Comparison of ENCODE assay signal across 8 cellular contexts in the genomic region with DNA sequence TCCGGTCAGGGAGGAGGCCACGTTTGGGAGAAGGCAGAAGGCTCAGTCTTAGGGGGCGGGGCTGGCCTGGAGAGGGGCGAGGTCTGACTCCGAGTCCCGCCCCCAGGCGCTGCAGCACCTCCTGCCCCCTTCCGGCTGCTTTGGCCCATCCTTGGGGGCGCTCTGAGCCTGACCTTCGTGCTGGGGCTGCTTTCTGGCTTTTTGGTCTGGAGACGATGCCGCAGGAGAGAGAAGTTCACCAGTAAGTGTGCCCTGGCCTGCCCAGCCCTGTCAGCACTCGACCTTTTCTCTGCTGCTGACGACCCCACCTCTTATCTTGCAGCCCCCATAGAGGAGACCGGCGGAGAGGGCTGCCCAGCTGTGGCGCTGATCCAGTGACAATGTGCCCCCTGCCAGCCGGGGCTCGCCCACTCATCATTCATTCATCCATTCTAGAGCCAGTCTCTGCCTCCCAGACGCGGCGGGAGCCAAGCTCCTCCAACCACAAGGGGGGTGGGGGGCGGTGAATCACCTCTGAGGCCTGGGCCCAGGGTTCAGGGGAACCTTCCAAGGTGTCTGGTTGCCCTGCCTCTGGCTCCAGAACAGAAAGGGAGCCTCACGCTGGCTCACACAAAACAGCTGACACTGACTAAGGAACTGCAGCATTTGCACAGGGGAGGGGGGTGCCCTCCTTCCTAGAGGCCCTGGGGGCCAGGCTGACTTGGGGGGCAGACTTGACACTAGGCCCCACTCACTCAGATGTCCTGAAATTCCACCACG. TPM values are rescaled to one million over a fixed set of nuclear protein-coding genes. Genes with fewer than 3 reads are reported as not detected.
DNase-seq lines count a peak whose midpoint lies in the region; ATAC-seq, FAIRE-seq and TF ChIP-seq lines count a peak whose summit lies in the region.

No MANE protein-coding gene starts in this region.

- H3K4me1 ChIP-seq in astrocyte (ENCODE audit: insufficient read depth, low read length) = peaks cover 29% of the 10 kb centered on the region
- H3K4me1 ChIP-seq in hepatocyte (ENCODE audit: insufficient read depth) = peaks cover 29% of the 10 kb centered on the region

- peak overlapping the region; percentile 100 for H3K27ac Mint-ChIP-seq in astrocyte (ENCODE audit: unreplicated experiment)

- no peaks in the 10 kb centered on the region for H3K36me3 ChIP-seq in astrocyte (ENCODE audit: insufficient read depth, low read length)
- no peaks in the 10 kb centered on the region for H3K36me3 ChIP-seq in hepatocyte (replicated peaks; ENCODE audit: insufficient read depth, low read depth)

- no peaks in the 10 kb centered on the region for H3K9me3 Mint-ChIP-seq in astrocyte (ENCODE audit: unreplicated experiment)

- peaks cover 10% of the 10 kb centered on the region for H3K4me1 Mint-ChIP-seq in astrocyte (ENCODE audit: low read depth, unreplicated experiment)

- peaks cover 6% of the 10 kb centered on the region for H3K36me3 Mint-ChIP-seq in astrocyte (ENCODE audit: low read depth, unreplicated experiment)

- H3K4me3 Mint-ChIP-seq in astrocyte (ENCODE audit: unreplicated experiment) = peak overlapping the region; percentile 93

- no peaks in the 10 kb centered on the region for H3K9me2 ChIP-seq in hepatocyte (replicated peaks; ENCODE audit: insufficient read depth)

- WGBS in hepatocyte (ENCODE audit: low lambda C conversion rate, missing lambda C conversion rate) = 15% methylated on average over 18 of the region's 25 CpGs

- ATAC-seq in GM18519 (IDR thresholded peaks at IDR 0.05; ENCODE audit: low FRiP score, unreplicated experiment) (no peak), HG03139 (IDR thresholded peaks at IDR 0.05; ENCODE audit: unreplicated experiment) (no peak)

- H2AFZ ChIP-seq in astrocyte (ENCODE audit: low read depth, low read length) (no peak overlapping the region), hepatocyte (no peak overlapping the region)

- H3K27me3 ChIP-seq in astrocyte (ENCODE audit: insufficient read depth, low read length) = no peaks in the 10 kb centered on the region
- H3K27me3 ChIP-seq in hepatocyte = no peaks in the 10 kb centered on the region

- peak overlapping the region; percentile 99 for H3K9ac ChIP-seq in astrocyte (ENCODE audit: low read length)

- H4K20me1 ChIP-seq in astrocyte (ENCODE audit: insufficient read depth, low read length) = peaks cover 19% of the 10 kb centered on the region
- peaks cover 5% of the 10 kb centered on the region for H4K20me1 ChIP-seq in hepatocyte (ENCODE audit: insufficient read depth, poor library complexity, severe bottlenecking)

- H3K27ac ChIP-seq in astrocyte (ENCODE audit: low read depth, low read length) = peak overlapping the region; percentile 100
- peak overlapping the region; percentile 98 for H3K27ac ChIP-seq in hepatocyte

- H3K79me2 ChIP-seq in astrocyte (ENCODE audit: insufficient read depth, low read length) (peaks cover 5% of the 10 kb centered on the region), hepatocyte (peaks cover 38% of the 10 kb centered on the region)

- H3K4me2 ChIP-seq in astrocyte (ENCODE audit: low read length) = peak overlapping the region; percentile 88
- peak overlapping the region; percentile 99 for H3K4me2 ChIP-seq in hepatocyte

- no peak for FAIRE-seq in astrocyte (lab: Jason Lieb, UNC)

- no peaks in the 10 kb centered on the region for H3K9me3 ChIP-seq in astrocyte (ENCODE audit: insufficient read depth, low read depth, low read length)
- H3K9me3 ChIP-seq in hepatocyte (ENCODE audit: low read depth) = no peaks in the 10 kb centered on the region

- DNase-seq in ELF-1 (ENCODE audit: low read depth, low spot score) = peak; percentile 96
- DNase-seq in Kasumi-1 (lab: John Stamatoyannopoulos, UW) = peak; percentile 38 to 43
- peak; percentile 91 for DNase-seq in T1000 (lab: John Stamatoyannopoulos, UW)
- DNase-seq in astrocyte (ENCODE audit: low read depth) = peak; percentile 91
- peak; percentile 93 for DNase-seq in hepatocyte (ENCODE audit: low spot score)
- DNase-seq in skeletal muscle cell (ENCODE audit: low read depth) = peak; percentile 88

- H3K27me3 Mint-ChIP-seq in astrocyte (ENCODE audit: low read depth, unreplicated experiment) = no peaks in the 10 kb centered on the region

- H3K4me3 ChIP-seq in astrocyte (ENCODE audit: insufficient read depth, low read depth, low read length) = peak overlapping the region; percentile 94
- H3K4me3 ChIP-seq in hepatocyte = peak overlapping the region; percentile 96
- peak overlapping the region; percentile 69 for H3K4me3 ChIP-seq in skeletal muscle cell (ENCODE audit: low read depth, low read length)

- peak; percentile 7 for TF ChIP-seq CTCF in astrocyte (IDR thresholded peaks at IDR 0.05; ENCODE audit: insufficient read depth, low read depth, low read length)
- TF ChIP-seq CTCF in hepatocyte (IDR thresholded peaks at IDR 0.05; ENCODE audit: poor library complexity) = peak; percentile 44

RNA-seq across cellular contexts. Expression of gene TNFRSF12A, which starts 1.5 kb away (rescaled TPM):
- total RNA-seq in astrocyte (262 and 275 TPM in 2 replicates), hepatocyte (126 and 127 TPM in 2 replicates)
- polyA plus RNA-seq in hepatocyte = 385 and 452 TPM in 2 replicates

RNA-seq across cellular contexts. Expression of gene HCFC1R1, which starts 2.1 kb away (rescaled TPM):
- 47.0 and 71.6 TPM in 2 replicates for total RNA-seq in astrocyte
- 19.7 and 35.7 TPM in 2 replicates for total RNA-seq in hepatocyte
- 158 and 201 TPM in 2 replicates for polyA plus RNA-seq in hepatocyte

RNA-seq across cellular contexts. Expression of gene THOC6, which starts 2.2 kb away (rescaled TPM):
- total RNA-seq in astrocyte = 17.4 and 22.3 TPM in 2 replicates
- total RNA-seq in hepatocyte = 35.6 and 41.2 TPM in 2 replicates
- polyA plus RNA-seq in hepatocyte = 79.4 and 86.2 TPM in 2 replicates

RNA-seq across cellular contexts. Expression of gene CLDN6, which starts 3.6 kb away (rescaled TPM):
- total RNA-seq in astrocyte (449 and 584 TPM in 2 replicates), hepatocyte (258 and 297 TPM in 2 replicates)
- polyA plus RNA-seq in hepatocyte = 568 and 574 TPM in 2 replicates

RNA-seq across cellular contexts. Expression of gene CLDN9, which starts 8.9 kb away (rescaled TPM):
- total RNA-seq in astrocyte (0.14 and 0.48 TPM in 2 replicates), hepatocyte (2.0 and 3.5 TPM in 2 replicates)
- 8.9 and 9.0 TPM in 2 replicates for polyA plus RNA-seq in hepatocyte

Comparison
In these comparisons a context has a peak if more than half of its experiments do, and no peak if none do; other contexts are left out.
1. DNase-seq: peak in every context shown above with its lines; median percentile 96 in ELF-1; 93 in hepatocyte; 91 in T1000; 91 in astrocyte; 88 in skeletal muscle cell; 40 in Kasumi-1.